Comparison of ENCODE assay signal across 8 cellular contexts in the genomic region with DNA sequence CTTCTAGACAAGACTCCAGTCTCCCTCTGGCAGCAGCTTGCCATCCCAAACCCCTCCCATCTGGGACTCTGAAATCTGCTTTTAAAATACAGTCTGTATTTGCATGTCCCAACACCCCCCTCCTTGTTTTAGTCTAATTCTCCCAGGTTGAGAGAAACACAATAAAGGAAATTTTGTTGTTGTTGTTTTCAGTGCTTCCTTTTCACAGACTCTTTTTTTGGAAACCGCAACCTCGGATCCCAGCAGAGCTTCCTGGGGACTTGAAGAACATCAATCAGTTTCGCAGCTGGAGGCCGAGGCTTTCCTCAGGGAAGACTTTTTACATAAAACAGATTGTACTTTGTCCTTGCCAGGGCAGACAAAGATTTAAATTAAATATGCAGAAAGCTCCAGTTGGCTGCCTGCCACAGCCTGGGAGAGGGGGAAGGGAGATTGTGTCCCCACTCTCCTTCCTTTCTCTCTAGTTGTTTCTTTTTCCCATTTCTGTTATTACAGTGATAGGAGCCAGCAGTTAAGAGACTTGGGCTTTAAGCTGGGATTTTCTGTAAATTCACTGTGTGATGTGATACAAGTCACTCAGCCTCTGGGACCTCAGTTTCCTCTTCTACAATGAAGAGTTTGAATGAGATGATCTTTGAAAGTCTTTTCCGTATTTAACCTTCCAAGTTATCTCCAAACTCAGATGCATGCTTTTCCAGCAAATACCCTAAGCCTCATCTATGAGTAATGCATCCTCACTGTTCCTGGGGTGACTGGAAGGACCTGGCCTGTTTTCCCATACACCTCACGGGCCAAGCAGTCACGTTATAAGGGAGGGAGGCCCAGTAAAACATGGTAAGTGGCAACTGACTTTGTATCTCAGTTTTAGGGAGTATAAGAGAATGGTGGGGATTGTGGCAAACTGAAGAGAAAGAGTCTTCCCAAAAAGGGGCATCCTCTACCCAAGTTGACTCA.
DNase-seq lines count a peak whose midpoint lies in the region; ATAC-seq and TF ChIP-seq lines count a peak whose summit lies in the region.

No MANE protein-coding gene starts in this region.

- H3K4me2 ChIP-seq in neural cell (ENCODE audit: low read length) = peak overlapping the region; percentile 37

- no peaks in the 10 kb centered on the region for H3K36me3 Mint-ChIP-seq in activated T-helper 1 cell treated with anti-CD3 and anti-CD28 coated beads, Interleukin-12 subunit alpha, Interleukin-12 subunit beta, Interleukin-2, Interleukin-4 antibody, amounts not matched to agents 30 ng/mL and 10 ng/mL and 1 ng/mL, durations not matched to agents 14 hours and 24 hours and 36 hours (ENCODE audit: low read depth)
- no peaks in the 10 kb centered on the region for H3K36me3 Mint-ChIP-seq in activated naive CD4-positive, alpha-beta T cell treated with anti-CD3 and anti-CD28 coated beads, Interleukin-2, amount 10 ng/mL, durations not matched to agents 7 days and 5 days

- TF ChIP-seq RAD21 in neural cell (conservative IDR thresholded peaks at IDR 0.05) = no peak

- H3K27me3 Mint-ChIP-seq in activated T-helper 1 cell treated with anti-CD3 and anti-CD28 coated beads, Interleukin-12 subunit alpha, Interleukin-12 subunit beta, Interleukin-2, Interleukin-4 antibody, amounts not matched to agents 30 ng/mL and 10 ng/mL and 1 ng/mL, durations not matched to agents 14 hours and 24 hours and 36 hours (ENCODE audit: insufficient read depth) = peaks cover 1% of the 10 kb centered on the region
- peaks cover under 1% of the 10 kb centered on the region for H3K27me3 Mint-ChIP-seq in activated naive CD4-positive, alpha-beta T cell treated with anti-CD3 and anti-CD28 coated beads, Interleukin-2, amount 10 ng/mL, durations not matched to agents 7 days and 5 days

- H3K9me2 ChIP-seq in neural cell (ENCODE audit: insufficient read depth, low read length) = no peaks in the 10 kb centered on the region

- peaks cover 6 to 13% of the 10 kb centered on the region in 2 donors for H3K4me1 ChIP-seq in esophagus (ENCODE audit: control insufficient read depth in 2 of 2, insufficient read depth in 2 of 2, low read length in 1 of 2)

- no peaks in the 10 kb centered on the region for H4K20me1 ChIP-seq in neural cell (ENCODE audit: insufficient read depth)

- H3K27ac Mint-ChIP-seq in activated T-helper 1 cell treated with anti-CD3 and anti-CD28 coated beads, Interleukin-12 subunit alpha, Interleukin-12 subunit beta, Interleukin-2, Interleukin-4 antibody, amounts not matched to agents 30 ng/mL and 10 ng/mL and 1 ng/mL, durations not matched to agents 14 hours and 24 hours and 36 hours = no peak overlapping the region
- H3K27ac Mint-ChIP-seq in activated naive CD4-positive, alpha-beta T cell treated with anti-CD3 and anti-CD28 coated beads, Interleukin-2, amount 10 ng/mL, durations not matched to agents 7 days and 5 days = no peak overlapping the region

- no peak for TF ChIP-seq EP300 in neural cell (conservative IDR thresholded peaks at IDR 0.05; ENCODE audit: poor library complexity, severe bottlenecking)

- CTCF ChIA-PET in activated naive CD4-positive, alpha-beta T cell treated with anti-CD3 and anti-CD28 coated beads, Interleukin-2, amount 10 ng/mL, durations not matched to agents 7 days and 5 days (lab: Charles Lee) = interaction anchor here (3.7 kb wide), 1 partner anchor 546 kb away, joined by 13 read pairs; no protein-coding TSS in a partner anchor

- no peaks in the 10 kb centered on the region for H3K36me3 ChIP-seq in esophagus (ENCODE audit: control insufficient read depth in 2 of 2, insufficient read depth in 2 of 2, low read length in 1 of 2)
- H3K36me3 ChIP-seq in neural cell (ENCODE audit: insufficient read depth, low read length) = no peaks in the 10 kb centered on the region

- H3K9ac ChIP-seq in neural cell (ENCODE audit: low read length) = peak overlapping the region; percentile 4

- no peak for ATAC-seq in GM21576 (IDR thresholded peaks at IDR 0.05; ENCODE audit: unreplicated experiment)

- H3K27ac ChIP-seq in esophagus (ENCODE audit: low read depth in 2 of 2, low read length in 1 of 2) (peak overlapping the region; percentile 27 to 60), neural cell (ENCODE audit: low read length) (no peak overlapping the region)

- no peaks in the 10 kb centered on the region for H3F3A ChIP-seq in neural cell (ENCODE audit: insufficient read depth, low read length, poor library complexity, severe bottlenecking)

- peaks cover 16% of the 10 kb centered on the region for H3K4me1 Mint-ChIP-seq in activated T-helper 1 cell treated with anti-CD3 and anti-CD28 coated beads, Interleukin-12 subunit alpha, Interleukin-12 subunit beta, Interleukin-2, Interleukin-4 antibody, amounts not matched to agents 30 ng/mL and 10 ng/mL and 1 ng/mL, durations not matched to agents 14 hours and 24 hours and 36 hours (ENCODE audit: low read depth)
- H3K4me1 Mint-ChIP-seq in activated naive CD4-positive, alpha-beta T cell treated with anti-CD3 and anti-CD28 coated beads, Interleukin-2, amount 10 ng/mL, durations not matched to agents 7 days and 5 days = peaks cover 2% of the 10 kb centered on the region

- no peak for TF ChIP-seq CTCF in neural cell (IDR thresholded peaks at IDR 0.05; ENCODE audit: poor library complexity, severe bottlenecking)

- H3K4me3 Mint-ChIP-seq in activated T-helper 1 cell treated with anti-CD3 and anti-CD28 coated beads, Interleukin-12 subunit alpha, Interleukin-12 subunit beta, Interleukin-2, Interleukin-4 antibody, amounts not matched to agents 30 ng/mL and 10 ng/mL and 1 ng/mL, durations not matched to agents 14 hours and 24 hours and 36 hours = no peak overlapping the region
- no peak overlapping the region for H3K4me3 Mint-ChIP-seq in activated naive CD4-positive, alpha-beta T cell treated with anti-CD3 and anti-CD28 coated beads, Interleukin-2, amount 10 ng/mL, durations not matched to agents 7 days and 5 days

- H2AFZ ChIP-seq in neural cell (ENCODE audit: low read depth, low read length) = no peak overlapping the region

- 25 to 31% methylated on average over 7 of the region's 7 CpGs for WGBS in esophagus, 2 donors

- no peaks in the 10 kb centered on the region for H3K27me3 ChIP-seq in esophagus (ENCODE audit: control insufficient read depth in 1 of 2, insufficient read depth in 2 of 2, low read length in 2 of 2)
- no peaks in the 10 kb centered on the region for H3K27me3 ChIP-seq in neural cell (ENCODE audit: insufficient read depth, low read depth, low read length)

- no peaks in the 10 kb centered on the region for H3K9me3 Mint-ChIP-seq in activated T-helper 1 cell treated with anti-CD3 and anti-CD28 coated beads, Interleukin-12 subunit alpha, Interleukin-12 subunit beta, Interleukin-2, Interleukin-4 antibody, amounts not matched to agents 30 ng/mL and 10 ng/mL and 1 ng/mL, durations not matched to agents 14 hours and 24 hours and 36 hours
- H3K9me3 Mint-ChIP-seq in activated naive CD4-positive, alpha-beta T cell treated with anti-CD3 and anti-CD28 coated beads, Interleukin-2, amount 10 ng/mL, durations not matched to agents 7 days and 5 days = no peaks in the 10 kb centered on the region

- no peaks in the 10 kb centered on the region for H3K79me2 ChIP-seq in neural cell (replicated peaks; ENCODE audit: insufficient read depth, low read length)

- peak; percentile 74 for DNase-seq in DMS153 treated with DMSO at 0.1 percent for 48 hours (lab: John Stamatoyannopoulos, UW; ENCODE audit: unreplicated experiment)
- DNase-seq in NCI-H524 (lab: John Stamatoyannopoulos, UW) = peak; percentile 29 to 72
- DNase-seq in NK-92 treated with Interleukin-12 subunit alpha and Interleukin-12 subunit beta, amount 100 ng/mL, for 24 hours (lab: John Stamatoyannopoulos, UW) = no peak
- no peak for DNase-seq in activated T-helper 1 cell treated with anti-CD3 and anti-CD28 coated beads, Interleukin-12 subunit alpha, Interleukin-12 subunit beta, Interleukin-2, Interleukin-4 antibody, amounts not matched to agents 30 ng/mL and 10 ng/mL and 1 ng/mL, durations not matched to agents 14 hours and 24 hours and 36 hours (ENCODE audit: low spot score)
- no peak for DNase-seq in activated naive CD4-positive, alpha-beta T cell treated with anti-CD3 and anti-CD28 coated beads, Interleukin-2, amount 10 ng/mL, durations not matched to agents 7 days and 5 days

- H3K4me3 ChIP-seq in esophagus (ENCODE audit: low read depth in 1 of 2, low read length in 2 of 2) (no peak overlapping the region), neural cell (ENCODE audit: low read length) (peak overlapping the region; percentile 44)

- intact Hi-C loops in activated T-helper 1 cell treated with anti-CD3 and anti-CD28 coated beads, Interleukin-12 subunit alpha, Interleukin-12 subunit beta, Interleukin-2, Interleukin-4 antibody, amounts not matched to agents 30 ng/mL and 10 ng/mL and 1 ng/mL, durations not matched to agents 14 hours and 24 hours and 36 hours (cut with micrococcal nuclease) = no loop called here

- H3K9me3 ChIP-seq in esophagus (ENCODE audit: control insufficient read depth in 2 of 2, insufficient read depth in 1 of 2, low read depth in 1 of 2, low read length in 1 of 2) (no peaks in the 10 kb centered on the region), neural cell (ENCODE audit: low read length) (no peaks in the 10 kb centered on the region)

TF ChIP-seq in neural cell, 6 proteins besides CTCF, POLR2A, EP300 and RAD21 (continues in another document):
- TF ChIP-seq TAF1 (IDR thresholded peaks at IDR 0.05; ENCODE audit: low read depth) (no peak), SMC3 (conservative IDR thresholded peaks at IDR 0.05; ENCODE audit: poor library complexity) (no peak), EZH2 (IDR thresholded peaks at IDR 0.05; ENCODE audit: borderline replicate concordance, insufficient read depth, low read length, poor library complexity, severe bottlenecking) (no peak), MXI1 (conservative IDR thresholded peaks at IDR 0.05; ENCODE audit: poor library complexity, severe bottlenecking) (no peak), POLR2AphosphoS5 (IDR thresholded peaks at IDR 0.05) (no peak)

Comparison
In these comparisons a context has a peak if more than half of its experiments do, and no peak if none do; other contexts are left out.
1. DNase-seq: peak in DMS153 treated with DMSO at 0.1 percent for 48 hours (single experiment) and NCI-H524 (2 of 2); none in NK-92 treated with Interleukin-12 subunit alpha and Interleukin-12 subunit beta, amount 100 ng/mL, for 24 hours (single experiment), activated T-helper 1 cell treated with anti-CD3 and anti-CD28 coated beads, Interleukin-12 subunit alpha, Interleukin-12 subunit beta, Interleukin-2, Interleukin-4 antibody, amounts not matched to agents 30 ng/mL and 10 ng/mL and 1 ng/mL, durations not matched to agents 14 hours and 24 hours and 36 hours (single experiment) and activated naive CD4-positive, alpha-beta T cell treated with anti-CD3 and anti-CD28 coated beads, Interleukin-2, amount 10 ng/mL, durations not matched to agents 7 days and 5 days (single experiment).